In the genomic region with DNA sequence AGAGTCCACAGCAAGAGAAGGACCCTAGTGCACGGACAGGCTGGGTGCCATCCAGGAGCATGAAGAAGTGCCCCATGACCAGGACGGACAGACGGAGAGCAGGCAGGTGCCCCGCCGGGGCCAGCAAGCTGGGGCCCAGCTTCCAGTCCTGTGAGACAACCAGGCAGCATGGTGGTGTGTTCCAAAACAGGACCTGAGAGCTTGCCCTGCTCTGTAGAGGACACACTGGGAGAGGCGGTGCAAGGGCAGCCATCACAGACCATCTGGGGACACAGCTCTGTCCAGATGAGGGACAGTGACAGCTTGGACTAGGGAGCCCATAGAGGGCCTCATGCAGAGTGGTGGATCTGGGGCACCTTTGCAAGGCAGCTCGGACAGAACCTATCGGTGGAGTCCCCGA, we compare ENCODE assay signal across 27 cellular contexts.
DNase-seq lines count a peak whose midpoint lies in the region; ATAC-seq and TF ChIP-seq lines count a peak whose summit lies in the region.
"Had no signal": no experiment of that assay in that cellular context is flagged by ENCODE, and none has a peak within 500 bp of the region (broad histone marks: within the 10 kb centered on the region; RNA-seq: fewer than 3 reads in every experiment).

No MANE protein-coding gene starts in this region.

- no peaks in the 10 kb centered on the region for H3K4me1 ChIP-seq in esophagus muscularis mucosa
- no peaks in the 10 kb centered on the region for H3K4me1 ChIP-seq in lung (ENCODE audit: control insufficient read depth in 2 of 2, insufficient read depth in 2 of 2, low read length in 2 of 2)
- H3K4me1 ChIP-seq in upper lobe of right lung, result no peaks in the 10 kb centered on the region
- H3K4me1 ChIP-seq in smooth muscle cell (ENCODE audit: low read depth), result no peaks in the 10 kb centered on the region

- no peak for TF ChIP-seq POLR2A in esophagus muscularis mucosa (IDR thresholded peaks at IDR 0.05; ENCODE audit: low read depth)

- no peak for TF ChIP-seq CTCF in esophagus muscularis mucosa (IDR thresholded peaks at IDR 0.05)
- no peak for TF ChIP-seq CTCF in lung (IDR thresholded peaks at IDR 0.05; ENCODE audit: control extremely low read depth, extremely low read depth)
- TF ChIP-seq CTCF in upper lobe of right lung (IDR thresholded peaks at IDR 0.05), result no peak
- no peak for TF ChIP-seq CTCF in smooth muscle cell (IDR thresholded peaks at IDR 0.05; ENCODE audit: borderline replicate concordance, insufficient read depth, poor library complexity, severe bottlenecking)

- no peaks in the 10 kb centered on the region for H4K20me1 ChIP-seq in smooth muscle cell (ENCODE audit: low read depth)

- H3K9me3 ChIP-seq in esophagus muscularis mucosa (no peaks in the 10 kb centered on the region), lung (ENCODE audit: control insufficient read depth in 2 of 2, insufficient read depth in 1 of 2, low read length in 1 of 2) (peaks cover 0 to 2% of the 10 kb centered on the region in 2 donors), upper lobe of right lung (no peaks in the 10 kb centered on the region), smooth muscle cell (replicated peaks; ENCODE audit: low read depth) (no peaks in the 10 kb centered on the region)
- H3K9me3 ChIP-seq: BE2C had no signal

- no peaks in the 10 kb centered on the region for H3F3A ChIP-seq in smooth muscle cell (ENCODE audit: low read depth)

- no peak overlapping the region for H3K4me2 ChIP-seq in smooth muscle cell
- H3K4me2 ChIP-seq: SK-N-SH had no signal

- intact Hi-C loops in esophagus muscularis mucosa (cut with DNase I) (no loop called here), upper lobe of right lung (cut with DNase I) (no loop called here)

- no peak for ATAC-seq in lung (ENCODE audit: insufficient read depth, low FRiP score)
- no peak for ATAC-seq in upper lobe of right lung
- ATAC-seq: GM12878, HCT116, K562, PC-3 had no signal

- no peak overlapping the region for H2AFZ ChIP-seq in smooth muscle cell (ENCODE audit: low read depth)

- H3K27ac ChIP-seq in esophagus muscularis mucosa (replicated peaks in 1 of 4), result no peak overlapping the region
- H3K27ac ChIP-seq in lung (ENCODE audit: low read depth in 1 of 2, low read length in 1 of 2), result no peak overlapping the region
- H3K27ac ChIP-seq in upper lobe of right lung, result no peak overlapping the region
- H3K27ac ChIP-seq in smooth muscle cell (ENCODE audit: low read depth), result no peak overlapping the region
- H3K27ac ChIP-seq: HL-60 had no signal

- H3K36me3 ChIP-seq in esophagus muscularis mucosa (no peaks in the 10 kb centered on the region), lung (ENCODE audit: control insufficient read depth in 2 of 2, insufficient read depth in 2 of 2, low read length in 2 of 2) (no peaks in the 10 kb centered on the region), upper lobe of right lung (no peaks in the 10 kb centered on the region), smooth muscle cell (ENCODE audit: low read depth) (no peaks in the 10 kb centered on the region)
- H3K36me3 ChIP-seq: BE2C had no signal

- no peak for TF ChIP-seq EP300 in esophagus muscularis mucosa (IDR thresholded peaks at IDR 0.05)

- no peak overlapping the region for H3K9ac ChIP-seq in smooth muscle cell (ENCODE audit: low read depth)
- H3K9ac ChIP-seq: SK-N-SH had no signal

- peaks cover 0 to 34% (median 0%) of the 10 kb centered on the region in 4 donors for H3K27me3 ChIP-seq in esophagus muscularis mucosa
- H3K27me3 ChIP-seq in lung (ENCODE audit: control insufficient read depth, insufficient read depth), result no peaks in the 10 kb centered on the region
- H3K27me3 ChIP-seq in upper lobe of right lung, result no peaks in the 10 kb centered on the region
- H3K27me3 ChIP-seq in smooth muscle cell (ENCODE audit: low read depth), result no peaks in the 10 kb centered on the region
- H3K27me3 ChIP-seq: BE2C had no signal

- 95% methylated on average over 8 of the region's 9 CpGs for WGBS in esophagus muscularis mucosa
- 94 to 99% methylated on average over 9 of the region's 9 CpGs for whole genome bisulfite sequencing in lung, 2 donors
- WGBS in smooth muscle cell (ENCODE audit: low lambda C conversion rate), result 97% methylated on average over 9 of the region's 9 CpGs

- H3K79me2 ChIP-seq in smooth muscle cell (ENCODE audit: low read depth), result no peaks in the 10 kb centered on the region

- no peak overlapping the region for H3K4me3 ChIP-seq in esophagus muscularis mucosa
- no peak overlapping the region for H3K4me3 ChIP-seq in lung
- H3K4me3 ChIP-seq in upper lobe of right lung, result no peak overlapping the region
- no peak overlapping the region for H3K4me3 ChIP-seq in smooth muscle cell
- H3K4me3 ChIP-seq: GM12878, K562 had no signal

- DNase-seq in activated CD8-positive, alpha-beta memory T cell treated with anti-CD3 and anti-CD28 coated beads, Interleukin-2, amount 50 U/mL, for 48 hours, result peak; percentile 36
- DNase-seq in activated CD8-positive, alpha-beta memory T cell treated with anti-CD3 and anti-CD28 coated beads for 24 hours, result no peak
- DNase-seq in esophagus muscularis mucosa (ENCODE audit: extremely low spot score), result peak; percentile 81
- DNase-seq in lung (ENCODE audit: low spot score), result peak; percentile 17
- peak; percentile 41 for DNase-seq in upper lobe of right lung
- no peak for DNase-seq in NCI-H82 (lab: John Stamatoyannopoulos, UW)
- DNase-seq in smooth muscle cell (lab: John Stamatoyannopoulos, UW; ENCODE audit: unreplicated experiment), result no peak
- no peak for DNase-seq in iPS-NIHi7 (ENCODE audit: extremely low spot score)
- DNase-seq: 8988T; ACHN; BE2C; CD4-positive, alpha-beta memory T cell; COR-L47; DMS53; Kasumi-1; NCI-H1105; NCI-H1930; NCI-H446; NCI-H524 treated with DMSO at 0.1 percent for 48 hours; NCI-H774; NK-92 treated with Interleukin-12 subunit alpha and Interleukin-12 subunit beta, amount 100 ng/mL, for 24 hours; PC-3; SK-N-SH had no signal

Comparison
In these comparisons a context has a peak if more than half of its experiments do, and no peak if none do; other contexts are left out.
1. DNase-seq: peak in activated CD8-positive, alpha-beta memory T cell treated with anti-CD3 and anti-CD28 coated beads, Interleukin-2, amount 50 U/mL, for 48 hours (single experiment), esophagus muscularis mucosa (single experiment), lung (single experiment) and upper lobe of right lung (single experiment); none in activated CD8-positive, alpha-beta memory T cell treated with anti-CD3 and anti-CD28 coated beads for 24 hours (single experiment), NCI-H82 (single experiment), smooth muscle cell (single experiment) and iPS-NIHi7 (single experiment).